ENCODE assay signal across 1 cellular context in genomic region chr3:179132191-179132890, GRCh38.
TF ChIP-seq lines count a peak whose summit lies in the region.
"Not testable (repeated sequence)": the region's sequence is repeated elsewhere in the genome, so short reads cannot be mapped to it uniquely, and the experiment has no call there.

No MANE protein-coding gene starts in this region.

TF ChIP-seq in HepG2, 621 proteins besides CTCF, POLR2A, EP300 and RAD21 (continued from another document):
- 0 out of 2 replicates have a peak, but pooled peaks have one; percentile 15 for TF ChIP-seq FOXP4 (CRISPR knock-in tag; IDR thresholded peaks at IDR 0.05)
- not testable (repeated sequence) for TF ChIP-seq ZBTB40, SOX6, FOXA1 (IDR thresholded peaks at IDR 0.05)
- TF ChIP-seq ZBTB40 (CRISPR knock-in tag; IDR thresholded peaks at IDR 0.05), result 0 out of 2 replicates have a peak, but pooled peaks have one; percentile 35
- TF ChIP-seq MTA1 (CRISPR knock-in tag; IDR thresholded peaks at IDR 0.05; ENCODE audit: borderline replicate concordance), result peak; percentile 65; the same call in 1 of the 2 replicates
- peak; percentile 73 for TF ChIP-seq FOXA3 (CRISPR knock-in tag; IDR thresholded peaks at IDR 0.05)
- TF ChIP-seq, protein P1, sequence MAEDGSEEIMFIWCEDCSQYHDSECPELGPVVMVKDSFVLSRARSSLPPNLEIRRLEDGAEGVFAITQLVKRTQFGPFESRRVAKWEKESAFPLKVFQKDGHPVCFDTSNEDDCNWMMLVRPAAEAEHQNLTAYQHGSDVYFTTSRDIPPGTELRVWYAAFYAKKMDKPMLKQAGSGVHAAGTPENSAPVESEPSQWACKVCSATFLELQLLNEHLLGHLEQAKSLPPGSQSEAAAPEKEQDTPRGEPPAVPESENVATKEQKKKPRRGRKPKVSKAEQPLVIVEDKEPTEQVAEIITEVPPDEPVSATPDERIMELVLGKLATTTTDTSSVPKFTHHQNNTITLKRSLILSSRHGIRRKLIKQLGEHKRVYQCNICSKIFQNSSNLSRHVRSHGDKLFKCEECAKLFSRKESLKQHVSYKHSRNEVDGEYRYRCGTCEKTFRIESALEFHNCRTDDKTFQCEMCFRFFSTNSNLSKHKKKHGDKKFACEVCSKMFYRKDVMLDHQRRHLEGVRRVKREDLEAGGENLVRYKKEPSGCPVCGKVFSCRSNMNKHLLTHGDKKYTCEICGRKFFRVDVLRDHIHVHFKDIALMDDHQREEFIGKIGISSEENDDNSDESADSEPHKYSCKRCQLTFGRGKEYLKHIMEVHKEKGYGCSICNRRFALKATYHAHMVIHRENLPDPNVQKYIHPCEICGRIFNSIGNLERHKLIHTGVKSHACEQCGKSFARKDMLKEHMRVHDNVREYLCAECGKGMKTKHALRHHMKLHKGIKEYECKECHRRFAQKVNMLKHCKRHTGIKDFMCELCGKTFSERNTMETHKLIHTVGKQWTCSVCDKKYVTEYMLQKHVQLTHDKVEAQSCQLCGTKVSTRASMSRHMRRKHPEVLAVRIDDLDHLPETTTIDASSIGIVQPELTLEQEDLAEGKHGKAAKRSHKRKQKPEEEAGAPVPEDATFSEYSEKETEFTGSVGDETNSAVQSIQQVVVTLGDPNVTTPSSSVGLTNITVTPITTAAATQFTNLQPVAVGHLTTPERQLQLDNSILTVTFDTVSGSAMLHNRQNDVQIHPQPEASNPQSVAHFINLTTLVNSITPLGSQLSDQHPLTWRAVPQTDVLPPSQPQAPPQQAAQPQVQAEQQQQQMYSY (CRISPR knock-in tag; IDR thresholded peaks at IDR 0.05), result 0 out of 2 replicates have a peak, but pooled peaks have one; percentile 19
- 0 out of 2 replicates have a peak, but pooled peaks have one; percentile 27 for TF ChIP-seq ZNF543 (CRISPR knock-in tag; IDR thresholded peaks at IDR 0.05)
- peak; percentile 28; the same call in 1 of the 2 replicates for TF ChIP-seq ARID4A (CRISPR knock-in tag; IDR thresholded peaks at IDR 0.05; ENCODE audit: borderline replicate concordance)
- peak; percentile 67; the same call in 1 of the 2 replicates for TF ChIP-seq ARID5B (CRISPR knock-in tag; IDR thresholded peaks at IDR 0.05)
- 0 out of 2 replicates have a peak, but pooled peaks have one; percentile 12 for TF ChIP-seq SOX6 (CRISPR knock-in tag; IDR thresholded peaks at IDR 0.05)
- peak; percentile 64; the same call in 1 of the 2 replicates for TF ChIP-seq ZNF292 (CRISPR knock-in tag; IDR thresholded peaks at IDR 0.05; ENCODE audit: borderline replicate concordance, low read depth)
- TF ChIP-seq, protein P2, sequence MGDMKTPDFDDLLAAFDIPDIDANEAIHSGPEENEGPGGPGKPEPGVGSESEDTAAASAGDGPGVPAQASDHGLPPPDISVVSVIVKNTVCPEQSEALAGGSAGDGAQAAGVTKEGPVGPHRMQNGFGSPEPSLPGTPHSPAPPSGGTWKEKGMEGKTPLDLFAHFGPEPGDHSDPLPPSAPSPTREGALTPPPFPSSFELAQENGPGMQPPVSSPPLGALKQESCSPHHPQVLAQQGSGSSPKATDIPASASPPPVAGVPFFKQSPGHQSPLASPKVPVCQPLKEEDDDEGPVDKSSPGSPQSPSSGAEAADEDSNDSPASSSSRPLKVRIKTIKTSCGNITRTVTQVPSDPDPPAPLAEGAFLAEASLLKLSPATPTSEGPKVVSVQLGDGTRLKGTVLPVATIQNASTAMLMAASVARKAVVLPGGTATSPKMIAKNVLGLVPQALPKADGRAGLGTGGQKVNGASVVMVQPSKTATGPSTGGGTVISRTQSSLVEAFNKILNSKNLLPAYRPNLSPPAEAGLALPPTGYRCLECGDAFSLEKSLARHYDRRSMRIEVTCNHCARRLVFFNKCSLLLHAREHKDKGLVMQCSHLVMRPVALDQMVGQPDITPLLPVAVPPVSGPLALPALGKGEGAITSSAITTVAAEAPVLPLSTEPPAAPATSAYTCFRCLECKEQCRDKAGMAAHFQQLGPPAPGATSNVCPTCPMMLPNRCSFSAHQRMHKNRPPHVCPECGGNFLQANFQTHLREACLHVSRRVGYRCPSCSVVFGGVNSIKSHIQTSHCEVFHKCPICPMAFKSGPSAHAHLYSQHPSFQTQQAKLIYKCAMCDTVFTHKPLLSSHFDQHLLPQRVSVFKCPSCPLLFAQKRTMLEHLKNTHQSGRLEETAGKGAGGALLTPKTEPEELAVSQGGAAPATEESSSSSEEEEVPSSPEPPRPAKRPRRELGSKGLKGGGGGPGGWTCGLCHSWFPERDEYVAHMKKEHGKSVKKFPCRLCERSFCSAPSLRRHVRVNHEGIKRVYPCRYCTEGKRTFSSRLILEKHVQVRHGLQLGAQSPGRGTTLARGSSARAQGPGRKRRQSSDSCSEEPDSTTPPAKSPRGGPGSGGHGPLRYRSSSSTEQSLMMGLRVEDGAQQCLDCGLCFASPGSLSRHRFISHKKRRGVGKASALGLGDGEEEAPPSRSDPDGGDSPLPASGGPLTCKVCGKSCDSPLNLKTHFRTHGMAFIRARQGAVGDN (CRISPR knock-in tag; IDR thresholded peaks at IDR 0.05), result peak; percentile 46
- TF ChIP-seq SALL1 (CRISPR knock-in tag; IDR thresholded peaks at IDR 0.05), result peak; percentile 42; the same call in 1 of the 2 replicates
- TF ChIP-seq FOXA1 (CRISPR knock-in tag; IDR thresholded peaks at IDR 0.05), result peak; percentile 89
- TF ChIP-seq GFI1 (CRISPR knock-in tag; IDR thresholded peaks at IDR 0.05; ENCODE audit: borderline replicate concordance), result 0 out of 2 replicates have a peak, but pooled peaks have one; percentile 8
